1 cellular context compared by ENCODE assay signal in genomic region chr17:49079840-49080663, GRCh38.
A peak's percentile ranks its signal among the peaks of the same experiment; 100 is the strongest.
TF ChIP-seq lines count a peak whose summit lies in the region.

No MANE protein-coding gene starts in this region.

TF ChIP-seq in HepG2, 621 proteins besides CTCF, POLR2A, EP300 and RAD21 (continued from another document and continues in another):
- TF ChIP-seq, protein P1, sequence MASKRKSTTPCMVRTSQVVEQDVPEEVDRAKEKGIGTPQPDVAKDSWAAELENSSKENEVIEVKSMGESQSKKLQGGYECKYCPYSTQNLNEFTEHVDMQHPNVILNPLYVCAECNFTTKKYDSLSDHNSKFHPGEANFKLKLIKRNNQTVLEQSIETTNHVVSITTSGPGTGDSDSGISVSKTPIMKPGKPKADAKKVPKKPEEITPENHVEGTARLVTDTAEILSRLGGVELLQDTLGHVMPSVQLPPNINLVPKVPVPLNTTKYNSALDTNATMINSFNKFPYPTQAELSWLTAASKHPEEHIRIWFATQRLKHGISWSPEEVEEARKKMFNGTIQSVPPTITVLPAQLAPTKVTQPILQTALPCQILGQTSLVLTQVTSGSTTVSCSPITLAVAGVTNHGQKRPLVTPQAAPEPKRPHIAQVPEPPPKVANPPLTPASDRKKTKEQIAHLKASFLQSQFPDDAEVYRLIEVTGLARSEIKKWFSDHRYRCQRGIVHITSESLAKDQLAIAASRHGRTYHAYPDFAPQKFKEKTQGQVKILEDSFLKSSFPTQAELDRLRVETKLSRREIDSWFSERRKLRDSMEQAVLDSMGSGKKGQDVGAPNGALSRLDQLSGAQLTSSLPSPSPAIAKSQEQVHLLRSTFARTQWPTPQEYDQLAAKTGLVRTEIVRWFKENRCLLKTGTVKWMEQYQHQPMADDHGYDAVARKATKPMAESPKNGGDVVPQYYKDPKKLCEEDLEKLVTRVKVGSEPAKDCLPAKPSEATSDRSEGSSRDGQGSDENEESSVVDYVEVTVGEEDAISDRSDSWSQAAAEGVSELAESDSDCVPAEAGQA (IDR thresholded peaks at IDR 0.05; ENCODE audit: low read depth) = no peak
- TF ChIP-seq, protein P1 (CRISPR knock-in tag; IDR thresholded peaks at IDR 0.05; ENCODE audit: borderline replicate concordance) = no peak
- TF ChIP-seq ZNF138 (CRISPR knock-in tag; IDR thresholded peaks at IDR 0.05; ENCODE audit: low read depth) = no peak
- peak; percentile 75 for TF ChIP-seq ZMYM4 (CRISPR knock-in tag; IDR thresholded peaks at IDR 0.05)
- no peak for TF ChIP-seq SMARCC2 (IDR thresholded peaks at IDR 0.05)
- no peak for TF ChIP-seq CERS6 (CRISPR knock-in tag; IDR thresholded peaks at IDR 0.05)
- no peak for TF ChIP-seq ZC3H13 (CRISPR knock-in tag; IDR thresholded peaks at IDR 0.05)
- TF ChIP-seq CENPX (CRISPR knock-in tag; IDR thresholded peaks at IDR 0.05) = no peak
- no peak for TF ChIP-seq CENPBD1 (CRISPR knock-in tag; IDR thresholded peaks at IDR 0.05; ENCODE audit: borderline replicate concordance, low read depth)
- no peak for TF ChIP-seq SP1 (IDR thresholded peaks at IDR 0.05)
- no peak for TF ChIP-seq SP1 (CRISPR knock-in tag; IDR thresholded peaks at IDR 0.05)
- 0 out of 2 replicates have a peak, but pooled peaks have one; percentile 17 for TF ChIP-seq YEATS4 (CRISPR knock-in tag; IDR thresholded peaks at IDR 0.05; ENCODE audit: borderline replicate concordance)
- TF ChIP-seq ZMYM3 (CRISPR knock-in tag; IDR thresholded peaks at IDR 0.05) = peak; percentile 35; the same call in 1 of the 2 replicates
- TF ChIP-seq NFAT5 (CRISPR knock-in tag; IDR thresholded peaks at IDR 0.05) = no peak
- no peak for TF ChIP-seq AKAP8 (CRISPR knock-in tag; IDR thresholded peaks at IDR 0.05)
- TF ChIP-seq IRF2 (CRISPR knock-in tag; IDR thresholded peaks at IDR 0.05) = peak; percentile 68
- no peak for TF ChIP-seq SOX13 (IDR thresholded peaks at IDR 0.05)
- peak in 1 of 2 experiments; percentile 30; a peak in 1 of 4 replicates for TF ChIP-seq SOX13 (CRISPR knock-in tag; conservative IDR thresholded peaks at IDR 0.05 in 1 of 2, IDR thresholded peaks at IDR 0.05 in 1 of 2)
- TF ChIP-seq SIX1 (CRISPR knock-in tag; IDR thresholded peaks at IDR 0.05; ENCODE audit: borderline replicate concordance) = peak; percentile 48; the same call in 1 of the 2 replicates
- no peak; the same call in 1 of the 2 replicates for TF ChIP-seq SALL1 (CRISPR knock-in tag; IDR thresholded peaks at IDR 0.05)
- TF ChIP-seq ZNF124 (CRISPR knock-in tag; IDR thresholded peaks at IDR 0.05) = 0 out of 2 replicates have a peak, but pooled peaks have one; percentile 25
- no peak for TF ChIP-seq SIN3A (IDR thresholded peaks at IDR 0.05; ENCODE audit: borderline replicate concordance, low read depth, low read length)
- TF ChIP-seq ELF3 (CRISPR knock-in tag; IDR thresholded peaks at IDR 0.05) = peak; percentile 56; the same call in 1 of the 2 replicates
- TF ChIP-seq SKI (IDR thresholded peaks at IDR 0.05; ENCODE audit: partially characterized antibody) = no peak
- no peak for TF ChIP-seq HINFP (CRISPR knock-in tag; IDR thresholded peaks at IDR 0.05; ENCODE audit: low read depth)
- no peak for TF ChIP-seq DBP (CRISPR knock-in tag; IDR thresholded peaks at IDR 0.05; ENCODE audit: not compliant biosample characterization)
- TF ChIP-seq ARNTL (CRISPR knock-in tag; IDR thresholded peaks at IDR 0.05) = peak; percentile 29; the same call in 1 of the 2 replicates
- TF ChIP-seq AHR (CRISPR knock-in tag; IDR thresholded peaks at IDR 0.05) = no peak
- TF ChIP-seq ZNF816 (CRISPR knock-in tag; IDR thresholded peaks at IDR 0.05; ENCODE audit: borderline replicate concordance) = no peak
- TF ChIP-seq, protein P2, sequence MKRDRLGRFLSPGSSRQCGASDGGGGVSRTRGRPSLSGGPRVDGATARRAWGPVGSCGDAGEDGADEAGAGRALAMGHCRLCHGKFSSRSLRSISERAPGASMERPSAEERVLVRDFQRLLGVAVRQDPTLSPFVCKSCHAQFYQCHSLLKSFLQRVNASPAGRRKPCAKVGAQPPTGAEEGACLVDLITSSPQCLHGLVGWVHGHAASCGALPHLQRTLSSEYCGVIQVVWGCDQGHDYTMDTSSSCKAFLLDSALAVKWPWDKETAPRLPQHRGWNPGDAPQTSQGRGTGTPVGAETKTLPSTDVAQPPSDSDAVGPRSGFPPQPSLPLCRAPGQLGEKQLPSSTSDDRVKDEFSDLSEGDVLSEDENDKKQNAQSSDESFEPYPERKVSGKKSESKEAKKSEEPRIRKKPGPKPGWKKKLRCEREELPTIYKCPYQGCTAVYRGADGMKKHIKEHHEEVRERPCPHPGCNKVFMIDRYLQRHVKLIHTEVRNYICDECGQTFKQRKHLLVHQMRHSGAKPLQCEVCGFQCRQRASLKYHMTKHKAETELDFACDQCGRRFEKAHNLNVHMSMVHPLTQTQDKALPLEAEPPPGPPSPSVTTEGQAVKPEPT (CRISPR knock-in tag; IDR thresholded peaks at IDR 0.05; ENCODE audit: low read depth) = no peak
- TF ChIP-seq, protein P3, sequence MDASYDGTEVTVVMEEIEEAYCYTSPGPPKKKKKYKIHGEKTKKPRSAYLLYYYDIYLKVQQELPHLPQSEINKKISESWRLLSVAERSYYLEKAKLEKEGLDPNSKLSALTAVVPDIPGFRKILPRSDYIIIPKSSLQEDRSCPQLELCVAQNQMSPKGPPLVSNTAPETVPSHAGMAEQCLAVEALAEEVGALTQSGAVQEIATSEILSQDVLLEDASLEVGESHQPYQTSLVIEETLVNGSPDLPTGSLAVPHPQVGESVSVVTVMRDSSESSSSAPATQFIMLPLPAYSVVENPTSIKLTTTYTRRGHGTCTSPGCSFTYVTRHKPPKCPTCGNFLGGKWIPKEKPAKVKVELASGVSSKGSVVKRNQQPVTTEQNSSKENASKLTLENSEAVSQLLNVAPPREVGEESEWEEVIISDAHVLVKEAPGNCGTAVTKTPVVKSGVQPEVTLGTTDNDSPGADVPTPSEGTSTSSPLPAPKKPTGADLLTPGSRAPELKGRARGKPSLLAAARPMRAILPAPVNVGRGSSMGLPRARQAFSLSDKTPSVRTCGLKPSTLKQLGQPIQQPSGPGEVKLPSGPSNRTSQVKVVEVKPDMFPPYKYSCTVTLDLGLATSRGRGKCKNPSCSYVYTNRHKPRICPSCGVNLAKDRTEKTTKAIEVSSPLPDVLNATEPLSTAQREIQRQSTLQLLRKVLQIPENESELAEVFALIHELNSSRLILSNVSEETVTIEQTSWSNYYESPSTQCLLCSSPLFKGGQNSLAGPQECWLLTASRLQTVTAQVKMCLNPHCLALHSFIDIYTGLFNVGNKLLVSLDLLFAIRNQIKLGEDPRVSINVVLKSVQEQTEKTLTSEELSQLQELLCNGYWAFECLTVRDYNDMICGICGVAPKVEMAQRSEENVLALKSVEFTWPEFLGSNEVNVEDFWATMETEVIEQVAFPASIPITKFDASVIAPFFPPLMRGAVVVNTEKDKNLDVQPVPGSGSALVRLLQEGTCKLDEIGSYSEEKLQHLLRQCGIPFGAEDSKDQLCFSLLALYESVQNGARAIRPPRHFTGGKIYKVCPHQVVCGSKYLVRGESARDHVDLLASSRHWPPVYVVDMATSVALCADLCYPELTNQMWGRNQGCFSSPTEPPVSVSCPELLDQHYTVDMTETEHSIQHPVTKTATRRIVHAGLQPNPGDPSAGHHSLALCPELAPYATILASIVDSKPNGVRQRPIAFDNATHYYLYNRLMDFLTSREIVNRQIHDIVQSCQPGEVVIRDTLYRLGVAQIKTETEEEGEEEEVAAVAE (CRISPR knock-in tag; IDR thresholded peaks at IDR 0.05; ENCODE audit: borderline replicate concordance) = no peak; the same call in 1 of the 2 replicates
- peak; percentile 4; the same call in 1 of the 2 replicates for TF ChIP-seq PITX1 (CRISPR knock-in tag; IDR thresholded peaks at IDR 0.05)
- TF ChIP-seq DRAP1 (CRISPR knock-in tag; IDR thresholded peaks at IDR 0.05) = peak; percentile 50; the same call in 1 of the 2 replicates
- no peak for TF ChIP-seq THYN1 (CRISPR knock-in tag; IDR thresholded peaks at IDR 0.05; ENCODE audit: borderline replicate concordance, low read depth)
- TF ChIP-seq NFYC (CRISPR knock-in tag; IDR thresholded peaks at IDR 0.05) = 0 out of 2 replicates have a peak, but pooled peaks have one; percentile 12
